8 cellular contexts compared by ENCODE assay signal in genomic region chr10:96090463-96090800, GRCh38. TPM values are rescaled to one million over a fixed set of nuclear protein-coding genes. Genes with fewer than 3 reads are reported as not detected.
A peak's percentile ranks its signal among the peaks of the same experiment; 100 is the strongest.
DNase-seq lines count a peak whose midpoint lies in the region; ATAC-seq and TF ChIP-seq lines count a peak whose summit lies in the region.

No MANE protein-coding gene starts in this region.

- peak overlapping the region; percentile 95 for H3K4me3 Mint-ChIP-seq in CD8-positive, alpha-beta T cell

- peaks cover 26% of the 10 kb centered on the region for H3K27me3 Mint-ChIP-seq in CD8-positive, alpha-beta T cell (ENCODE audit: low read depth)

- H3K36me3 Mint-ChIP-seq in CD8-positive, alpha-beta T cell = peaks cover 14% of the 10 kb centered on the region

- peak overlapping the region; percentile 71 for H3K4me3 ChIP-seq in CD8-positive, alpha-beta T cell (ENCODE audit: low read depth, low read length)
- H3K4me3 ChIP-seq in NT2/D1 (ENCODE audit: insufficient read length, low read depth) (peak overlapping the region; percentile 84), colonic mucosa (peak overlapping the region; percentile 47), parathyroid adenoma (ENCODE audit: low read depth, low read length) (peak overlapping the region; percentile 90)

- H3K9me3 Mint-ChIP-seq in CD8-positive, alpha-beta T cell = peaks cover 4% of the 10 kb centered on the region

- H3K9me3 ChIP-seq in CD8-positive, alpha-beta T cell (ENCODE audit: low read length) = no peaks in the 10 kb centered on the region
- no peaks in the 10 kb centered on the region for H3K9me3 ChIP-seq in NT2/D1 (ENCODE audit: insufficient read depth, low read length)
- no peaks in the 10 kb centered on the region for H3K9me3 ChIP-seq in colonic mucosa
- H3K9me3 ChIP-seq in parathyroid adenoma (ENCODE audit: control insufficient read depth, low read length) = peaks cover 5% of the 10 kb centered on the region

- H3K36me3 ChIP-seq in CD8-positive, alpha-beta T cell (ENCODE audit: insufficient read depth, low read length) = no peaks in the 10 kb centered on the region
- H3K36me3 ChIP-seq in NT2/D1 (ENCODE audit: insufficient read depth, insufficient read length, low read length) = no peaks in the 10 kb centered on the region
- H3K36me3 ChIP-seq in colonic mucosa = no peaks in the 10 kb centered on the region
- H3K36me3 ChIP-seq in parathyroid adenoma (ENCODE audit: control insufficient read depth, insufficient read depth, low read length) = no peaks in the 10 kb centered on the region

- H3K4me2 ChIP-seq in parathyroid adenoma (ENCODE audit: low read length) = peak overlapping the region; percentile 82

- POLR2A ChIA-PET in CD8-positive, alpha-beta T cell (lab: Charles Lee) = interaction anchor here (0.7 to 3.3 kb wide), 7 partner anchors 9 to 397 kb away, joined by 3 to 152 read pairs (median 3); partner anchors contain the start of genes TCTN3 and ZNF518A

- H3K79me2 ChIP-seq in parathyroid adenoma = no peaks in the 10 kb centered on the region

- peaks cover 12% of the 10 kb centered on the region for H3K4me1 Mint-ChIP-seq in CD8-positive, alpha-beta T cell (ENCODE audit: low read depth)

- intact Hi-C loops in CD8-positive, alpha-beta T cell (cut with DNase I, micrococcal nuclease) = loop anchor here (1.0 to 5.0 kb wide), 5 partner anchors 40 to 397 kb away; partner anchors contain the start of genes CCNJ (in 2 of the 2), ZNF518A (in 2 of the 2), CC2D2B (in 1 of the 2) and TCTN3 (in 1 of the 2)
- intact Hi-C loops in colonic mucosa (cut with DNase I) = loop anchor here (5.0 kb wide), 1 partner anchor 37 kb away; no protein-coding TSS in a partner anchor

- no peak overlapping the region for H3K9ac ChIP-seq in NT2/D1 (ENCODE audit: insufficient read length, low read depth)
- peak overlapping the region in 1 of 2 donors; percentile 88 for H3K9ac ChIP-seq in colonic mucosa (ENCODE audit: low read depth in 2 of 2, low read length in 2 of 2)
- peak overlapping the region; percentile 23 for H3K9ac ChIP-seq in parathyroid adenoma

- peak overlapping the region; percentile 99 for H3K27ac Mint-ChIP-seq in CD8-positive, alpha-beta T cell

- CTCF ChIA-PET in CD8-positive, alpha-beta T cell (lab: Charles Lee) = interaction anchor here (1.1 to 2.9 kb wide), 2 partner anchors 40 to 62 kb away, joined by 3 to 23 read pairs; partner anchors contain the start of gene ZNF518A

- DNase-seq in CD8-positive, alpha-beta T cell = peak in 1 of 7 experiments; percentile 2
- no peak for DNase-seq in NT2/D1 (ENCODE audit: low read depth, low spot score)
- peak; percentile 22 for DNase-seq in colonic mucosa
- no peak for DNase-seq in NCI-H1105 (lab: John Stamatoyannopoulos, UW)
- DNase-seq in HCEC 1CT = no peak
- no peak for DNase-seq in UCSD-AML1 (lab: John Stamatoyannopoulos, UW; ENCODE audit: unreplicated experiment)

- H3K4me1 ChIP-seq in CD8-positive, alpha-beta T cell (ENCODE audit: insufficient read depth, low read length) = peaks cover 6% of the 10 kb centered on the region
- H3K4me1 ChIP-seq in NT2/D1 (ENCODE audit: insufficient read depth, insufficient read length) (no peaks in the 10 kb centered on the region), colonic mucosa (peaks cover 3% of the 10 kb centered on the region), parathyroid adenoma (no peaks in the 10 kb centered on the region)

- H3K27ac ChIP-seq in CD8-positive, alpha-beta T cell (ENCODE audit: low read depth, low read length) = peak overlapping the region; percentile 91
- H3K27ac ChIP-seq in colonic mucosa (peak overlapping the region; percentile 94), parathyroid adenoma (peak overlapping the region; percentile 84)

- H2AFZ ChIP-seq in parathyroid adenoma = peak overlapping the region; percentile 99

- TF ChIP-seq CTCF in CD8-positive, alpha-beta T cell (IDR thresholded peaks at IDR 0.05) = no peak
- TF ChIP-seq CTCF in colonic mucosa (IDR thresholded peaks at IDR 0.05) (no peak), parathyroid adenoma (IDR thresholded peaks at IDR 0.05) (no peak)

- ATAC-seq in CD8-positive, alpha-beta T cell = no peak
- no peak for ATAC-seq in GM21786 (IDR thresholded peaks at IDR 0.05; ENCODE audit: unreplicated experiment)

- no peaks in the 10 kb centered on the region for H3K27me3 ChIP-seq in CD8-positive, alpha-beta T cell (ENCODE audit: insufficient read depth, low read length)
- no peaks in the 10 kb centered on the region for H3K27me3 ChIP-seq in NT2/D1 (ENCODE audit: insufficient read depth, insufficient read length)
- no peaks in the 10 kb centered on the region for H3K27me3 ChIP-seq in colonic mucosa
- H3K27me3 ChIP-seq in parathyroid adenoma (ENCODE audit: control insufficient read depth, insufficient read depth, low read length) = no peaks in the 10 kb centered on the region

RNA-seq across cellular contexts. Expression of gene ZNF518A, which starts 39.7 kb away (rescaled TPM):
- 1 to 10 TPM; 8.7 to 9.3 TPM for total RNA-seq in CD8-positive, alpha-beta T cell
- total RNA-seq in colonic mucosa = 10 to 100 TPM; 28.5 to 29.4 TPM

RNA-seq across cellular contexts. Expression of gene CCNJ, which starts 47.0 kb away (rescaled TPM):
- 10 to 100 TPM; 10.0 to 10.7 TPM for total RNA-seq in CD8-positive, alpha-beta T cell
- 1 to 10 TPM; 5.0 to 8.9 TPM for total RNA-seq in colonic mucosa
